Comparison of ENCODE assay signal across 8 cellular contexts in the genomic region with DNA sequence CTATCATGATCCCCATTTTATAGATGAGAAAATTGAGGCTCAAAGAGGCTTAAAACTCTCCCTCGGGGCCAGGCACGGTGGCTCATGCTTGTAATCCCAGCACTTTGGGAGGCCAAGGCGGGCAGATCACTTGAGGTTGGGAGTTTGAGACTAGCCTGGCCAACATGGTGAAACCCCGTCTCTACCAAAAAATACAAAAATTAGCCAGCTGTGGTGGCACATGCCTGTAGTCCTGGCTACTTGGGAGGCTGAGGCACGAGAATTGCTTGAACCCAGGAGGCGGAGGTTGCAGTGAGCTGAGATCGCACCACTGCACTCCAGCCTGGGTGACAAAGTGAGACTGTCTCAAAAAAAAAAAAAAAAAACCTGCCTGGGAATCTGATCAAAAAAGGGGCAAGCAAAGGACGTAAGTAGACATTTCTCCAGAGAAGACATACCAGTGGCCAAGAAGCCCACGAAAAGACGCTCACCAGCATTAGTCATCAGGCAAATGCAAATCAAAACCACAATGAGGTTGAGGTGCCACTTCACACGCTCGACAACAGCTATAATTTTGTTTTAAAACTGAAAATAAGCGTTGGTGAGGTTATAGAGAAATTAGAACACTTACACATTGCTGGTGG.
DNase-seq lines count a peak whose midpoint lies in the region; ATAC-seq lines count a peak whose summit lies in the region.
"Not testable (repeated sequence)": the region's sequence is repeated elsewhere in the genome, so short reads cannot be mapped to it uniquely, and the experiment has no call there.

No MANE protein-coding gene starts in this region.

- in situ Hi-C loops in ACHN (cut with HindIII; ENCODE audit: low pct_ligation_motif_present, low pct_unique_long_range_greater_than_20kb, low sequenced_read_pairs): not testable (repeated sequence)

- peak overlapping the region; percentile 81 to 95 (median 85) for H3K4me3 Mint-ChIP-seq in immature natural killer cell

- H3K27me3 ChIP-seq in adipocyte (replicated peaks; ENCODE audit: control insufficient read depth, insufficient read depth, low read length): peaks cover 13% of the 10 kb centered on the region

- ATAC-seq in GM18907 (IDR thresholded peaks at IDR 0.05; ENCODE audit: unreplicated experiment) (peak; percentile 67), SK-N-SH treated with all-trans-retinoic acid at 6 μM for 48 hours (peak; percentile 18; the same call in 2 of the 3 replicates)

- not testable (repeated sequence) for H3K9me3 ChIP-seq in adipocyte (ENCODE audit: control insufficient read depth, low read length)

- not testable (repeated sequence) for H3K9me3 Mint-ChIP-seq in immature natural killer cell

- not testable (repeated sequence) for H3K36me3 Mint-ChIP-seq in immature natural killer cell

- not testable (repeated sequence) for H3K9ac ChIP-seq in adipocyte (ENCODE audit: low read length)

- H3K4me1 ChIP-seq in adipocyte (ENCODE audit: control insufficient read depth, insufficient read depth, low read length): peaks cover 10% of the 10 kb centered on the region

- H3K4me1 Mint-ChIP-seq in immature natural killer cell: peaks cover 67 to 71% of the 10 kb centered on the region in 2 donors

- H3K27me3 Mint-ChIP-seq in immature natural killer cell (ENCODE audit: low read depth in 3 of 3): peaks cover 7 to 19% (median 16%) of the 10 kb centered on the region in 3 donors

- not testable (repeated sequence) for H3K36me3 ChIP-seq in adipocyte (ENCODE audit: control insufficient read depth, insufficient read depth, low read length, severe bottlenecking)

- DNase-seq in ACHN (peak; percentile 58), HT1080 (ENCODE audit: low read depth) (peak; percentile 79), adipocyte (ENCODE audit: low read depth) (peak; percentile 55), immature natural killer cell (peak; percentile 91)
- DNase-seq in activated CD8-positive, alpha-beta memory T cell treated with anti-CD3 and anti-CD28 coated beads for 48 hours (ENCODE audit: low read depth in 2 of 3, low spot score in 2 of 3): peak in 2 of 3 experiments; percentile 36 to 47
- DNase-seq in stimulated activated CD4-positive, alpha-beta T cell treated with anti-CD3 and anti-CD28 coated beads, Interleukin-4, amount 100 ng/mL, for 24 hours: peak; percentile 80

- peak overlapping the region; percentile 95 to 99 (median 97) for H3K27ac Mint-ChIP-seq in immature natural killer cell

- not testable (repeated sequence) for H3K4me3 ChIP-seq in adipocyte (ENCODE audit: low read length)
